In the genomic region with DNA sequence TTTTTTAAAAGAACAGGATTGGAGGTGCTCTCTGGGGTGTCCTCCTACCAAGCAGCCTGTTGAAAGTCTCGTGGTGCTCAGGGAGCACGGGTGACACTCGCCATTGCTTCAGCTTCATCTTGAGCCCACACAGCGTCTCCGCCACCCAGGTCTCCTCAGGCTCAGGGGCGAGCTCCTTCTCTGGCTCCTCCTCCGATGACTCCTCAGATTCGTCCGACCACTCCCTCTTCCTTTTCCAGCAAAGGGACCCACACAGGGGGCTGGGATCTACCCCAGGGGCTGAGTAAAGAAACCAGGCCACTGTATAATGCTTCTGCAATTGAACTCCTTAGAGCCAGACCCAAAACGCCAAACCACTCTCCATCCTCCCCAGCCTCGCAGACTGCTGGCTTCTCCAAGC, we compare ENCODE assay signal across 1 cellular context.
TF ChIP-seq lines count a peak whose summit lies in the region.

No MANE protein-coding gene starts in this region.

TF ChIP-seq in K562, 482 proteins besides CTCF, POLR2A, EP300 and RAD21:
- TF ChIP-seq ZNF263 (CRISPR knock-in tag; IDR thresholded peaks at IDR 0.05; ENCODE audit: borderline replicate concordance) = peak; percentile 42; the same call in 1 of the 2 replicates
TF ChIP-seq in K562: peak in this region for 1; not testable (repeated sequence) for 481.
